In the genomic region with DNA sequence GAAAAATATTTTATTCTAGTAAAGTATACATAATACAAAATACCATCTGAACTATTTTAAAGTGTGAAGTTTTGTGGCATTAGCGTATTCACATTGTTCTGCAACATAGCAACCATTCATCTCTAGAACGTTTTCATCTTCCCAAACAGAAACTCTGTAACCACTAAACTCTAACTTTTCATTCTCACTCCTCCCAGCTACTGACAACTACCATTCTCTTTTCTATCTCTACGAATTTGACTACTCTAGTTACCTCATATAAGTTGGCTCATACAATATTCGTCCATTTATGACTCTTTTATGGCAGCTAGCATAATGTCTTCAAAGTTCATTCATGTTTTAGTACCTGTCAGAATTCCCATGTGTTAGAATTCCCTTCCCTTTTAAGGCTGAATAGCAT, we compare ENCODE assay signal across 24 cellular contexts.
DNase-seq lines count a peak whose midpoint lies in the region; ATAC-seq and TF ChIP-seq lines count a peak whose summit lies in the region.
"Had no signal": no experiment of that assay in that cellular context is flagged by ENCODE, and none has a peak within 500 bp of the region (broad histone marks: within the 10 kb centered on the region; RNA-seq: fewer than 3 reads in every experiment).

No MANE protein-coding gene starts in this region.

- H3K36me3 ChIP-seq in PC-9 (ENCODE audit: low read depth): no peaks in the 10 kb centered on the region
- H3K36me3 ChIP-seq: BLaER1 treated with 17β-estradiol and CSF1 and Interleukin-3, amounts not matched to agents 10 nM and 100 nM; SJSA1 had no signal

- 0 out of 2 replicates have a peak overlapping the region, but pooled peaks have one; percentile 39 for H2AFZ ChIP-seq in PC-9

- H3K9me2 ChIP-seq in PC-9 (ENCODE audit: insufficient read depth): no peaks in the 10 kb centered on the region

- no peaks in the 10 kb centered on the region for H3K79me2 ChIP-seq in PC-9 (ENCODE audit: low read depth)

- no peaks in the 10 kb centered on the region for H3K4me1 ChIP-seq in PC-9 (replicated peaks; ENCODE audit: insufficient read depth)
- H3K4me1 ChIP-seq: BLaER1 treated with 17β-estradiol and CSF1 and Interleukin-3, amounts not matched to agents 10 nM and 100 nM; SJSA1 had no signal

- intact Hi-C loops in PC-9 (cut with micrococcal nuclease; ENCODE audit: unreplicated experiment): no loop called here

- BruUV-seq in PC-9 (replicated peaks; lab: Mats Ljungman, UMichigan): no TSS peak

- POLR2A ChIA-PET in PC-9 (lab: Charles Lee; ENCODE audit: unreplicated experiment): no interaction called here

- H3K27ac ChIP-seq in PC-9: no peak overlapping the region
- H3K27ac ChIP-seq: BLaER1 treated with 17β-estradiol and CSF1 and Interleukin-3, amounts not matched to agents 10 nM and 100 nM; KMS-11; SJSA1 had no signal

- ATAC-seq in GM18508 (IDR thresholded peaks at IDR 0.05; ENCODE audit: insufficient read depth, unreplicated experiment): peak; percentile 50
- ATAC-seq in HG02798 (IDR thresholded peaks at IDR 0.05; ENCODE audit: poor library complexity, unreplicated experiment): peak; percentile 82
- ATAC-seq in HG03354 (IDR thresholded peaks at IDR 0.05; ENCODE audit: poor library complexity, severe bottlenecking, unreplicated experiment): peak; percentile 44
- ATAC-seq in HG02973 (IDR thresholded peaks at IDR 0.05; ENCODE audit: unreplicated experiment): no peak
- no peak for ATAC-seq in HG03097 (IDR thresholded peaks at IDR 0.05; ENCODE audit: low FRiP score, unreplicated experiment)
- ATAC-seq: GM23338, Right ventricle myocardium inferior had no signal

- no peaks in the 10 kb centered on the region for H3K27me3 ChIP-seq in PC-9 (ENCODE audit: insufficient read depth, low read depth)
- H3K27me3 ChIP-seq: BLaER1 treated with 17β-estradiol and CSF1 and Interleukin-3, amounts not matched to agents 10 nM and 100 nM; SJSA1 had no signal

- H3K9me3 ChIP-seq in PC-9 (ENCODE audit: insufficient read depth, low read depth): no peaks in the 10 kb centered on the region
- H3K9me3 ChIP-seq: BLaER1 treated with 17β-estradiol and CSF1 and Interleukin-3, amounts not matched to agents 10 nM and 100 nM; Caco-2; SJSA1 had no signal

- CTCF ChIA-PET in PC-9 (lab: Charles Lee): no interaction called here

- H4K20me1 ChIP-seq in PC-9 (ENCODE audit: insufficient read depth): no peaks in the 10 kb centered on the region
- H4K20me1 ChIP-seq: BLaER1 treated with 17β-estradiol and CSF1 and Interleukin-3, amounts not matched to agents 10 nM and 100 nM had no signal

- DNase-seq in PC-9: no peak
- no peak for DNase-seq in DMS153 (lab: John Stamatoyannopoulos, UW)
- DNase-seq in iPS-NIHi7 (ENCODE audit: extremely low spot score): no peak
- DNase-seq: 8988T; Caco-2; CD4-positive, alpha-beta memory T cell; DMS 273 treated with DMSO at 0.1 percent for 48 hours; HCEC 1CT; NCI-H1105 treated with DMSO at 0.1 percent for 48 hours; NCI-H2081 treated with DMSO at 0.1 percent for 48 hours; NCI-H2171 treated with DMSO at 0.1 percent for 48 hours; NCI-H526; OCI-M1; T-helper 1 cell had no signal

- no peak overlapping the region for H3K4me2 ChIP-seq in PC-9
- H3K4me2 ChIP-seq: BLaER1 treated with 17β-estradiol and CSF1 and Interleukin-3, amounts not matched to agents 10 nM and 100 nM; GM23338; KMS-11 had no signal

- no peaks in the 10 kb centered on the region for H3F3A ChIP-seq in PC-9 (ENCODE audit: insufficient read depth, low read depth)

- no peak overlapping the region for H3K4me3 ChIP-seq in PC-9
- H3K4me3 ChIP-seq: BLaER1 treated with 17β-estradiol and CSF1 and Interleukin-3, amounts not matched to agents 10 nM and 100 nM; GM23338; SJSA1 had no signal

- TF ChIP-seq CTCF in PC-9 (conservative IDR thresholded peaks at IDR 0.05): no peak

Comparison
In these comparisons a context has a peak if more than half of its experiments do, and no peak if none do; other contexts are left out.
1. ATAC-seq: peak in GM18508 (single experiment), HG02798 (single experiment) and HG03354 (single experiment); none in HG02973 (single experiment) and HG03097 (single experiment).